Comparison of ENCODE assay signal across 18 cellular contexts in genomic region chr5:91288117-91288516, GRCh38.
A peak's percentile ranks its signal among the peaks of the same experiment; 100 is the strongest.
DNase-seq lines count a peak whose midpoint lies in the region; ATAC-seq and TF ChIP-seq lines count a peak whose summit lies in the region.
"Had no signal": no experiment of that assay in that cellular context is flagged by ENCODE, and none has a peak within 500 bp of the region (broad histone marks: within the 10 kb centered on the region; RNA-seq: fewer than 3 reads in every experiment).

No MANE protein-coding gene starts in this region.

- no peaks in the 10 kb centered on the region for H3K27me3 Mint-ChIP-seq in activated naive CD8-positive, alpha-beta T cell treated with anti-CD3 and anti-CD28 coated beads, Interleukin-2, amount 50 U/mL, for 24 hours
- no peaks in the 10 kb centered on the region for H3K27me3 Mint-ChIP-seq in activated T-cell treated with anti-CD3 and anti-CD28 coated beads, Interleukin-2, amount 50 U/mL, for 4 hours (ENCODE audit: low read depth)
- H3K27me3 Mint-ChIP-seq: activated CD4-positive, alpha-beta T cell treated with anti-CD3 and anti-CD28 coated beads for 36 hours; natural killer cell treated with Interleukin-12 subunit alpha and Interleukin-12 subunit beta and Interleukin-15 and Interleukin-18, amount 100 ng/mL, for 72 hours had no signal

- WGBS in neuronal stem cell (ENCODE audit: extremely low coverage in 2 of 2, insufficient read length in 2 of 2, insufficient replicate concordance in 1 of 2), 2 donors, result no CpG with 5 or more reads among the region's 1 CpG

- H4K8ac ChIP-seq in neuronal stem cell (ENCODE audit: low read depth, low read length), result no peak overlapping the region

- no peak overlapping the region for H3K27ac ChIP-seq in neuronal stem cell (replicated peaks; ENCODE audit: low read length)
- H3K27ac ChIP-seq: PC-9, suprapubic skin had no signal

- no peak overlapping the region for H4K91ac ChIP-seq in neuronal stem cell (ENCODE audit: low read depth, low read length, poor library complexity)

- H3K9ac ChIP-seq in adipocyte (ENCODE audit: low read length) (no peak overlapping the region), neuronal stem cell (ENCODE audit: low read depth, low read length, poor library complexity) (no peak overlapping the region)

- no peak overlapping the region for H2AK5ac ChIP-seq in neuronal stem cell (ENCODE audit: low read depth, low read length)

- no peak overlapping the region for H2BK5ac ChIP-seq in neuronal stem cell (ENCODE audit: low read length)

- H3K4me3 ChIP-seq in adipocyte (ENCODE audit: low read length) (no peak overlapping the region), fibroblast of the aortic adventitia (ENCODE audit: low read depth, low read length) (no peak overlapping the region), neuronal stem cell (ENCODE audit: low read length in 2 of 2) (no peak overlapping the region)
- H3K4me3 ChIP-seq: adrenal gland, PC-9, suprapubic skin had no signal

- DNase-seq in AG08395 (ENCODE audit: low spot score) (peak; percentile 25), adipocyte (ENCODE audit: low read depth) (peak; percentile 83), fibroblast of the aortic adventitia (ENCODE audit: low read depth) (peak; percentile 94), omental fat pad (ENCODE audit: low spot score) (no peak), neuronal stem cell (ENCODE audit: low spot score) (no peak), SK-N-DZ (ENCODE audit: low spot score) (no peak)
- DNase-seq in activated naive CD8-positive, alpha-beta T cell treated with anti-CD3 and anti-CD28 coated beads, Interleukin-2, amount 50 U/mL, for 24 hours, result no peak
- DNase-seq in activated T-cell treated with anti-CD3 and anti-CD28 coated beads, Interleukin-2, amount 50 U/mL, for 4 hours, result no peak
- DNase-seq: ACHN; activated CD4-positive, alpha-beta T cell treated with anti-CD3 and anti-CD28 coated beads for 36 hours; activated T-cell treated with anti-CD3 and anti-CD28 coated beads, Interleukin-2, amount 50 U/mL, for 1 hour; effector CD8-positive, alpha-beta T cell; HFFc6; PC-9 had no signal

- H3K4me2 ChIP-seq in neuronal stem cell (ENCODE audit: insufficient read depth, low read length, poor library complexity, severe bottlenecking), result no peak overlapping the region
- H3K4me2 ChIP-seq: PC-9 had no signal

- no peak for TF ChIP-seq CTCF in fibroblast of the aortic adventitia (IDR thresholded peaks at IDR 0.05; ENCODE audit: insufficient read depth, low read length)
- TF ChIP-seq CTCF in omental fat pad (IDR thresholded peaks at IDR 0.05), result no peak

- peaks cover 29% of the 10 kb centered on the region for H3K4me1 ChIP-seq in adipocyte (ENCODE audit: control insufficient read depth, insufficient read depth, low read length)
- peaks cover 3 to 18% of the 10 kb centered on the region in 2 donors for H3K4me1 ChIP-seq in neuronal stem cell (ENCODE audit: control insufficient read depth in 2 of 2, insufficient read depth in 1 of 2, low read depth in 1 of 2, low read length in 2 of 2)

- H3K4me1 Mint-ChIP-seq in activated naive CD8-positive, alpha-beta T cell treated with anti-CD3 and anti-CD28 coated beads, Interleukin-2, amount 50 U/mL, for 24 hours, result peaks cover 31% of the 10 kb centered on the region
- peaks cover 11% of the 10 kb centered on the region for H3K4me1 Mint-ChIP-seq in activated T-cell treated with anti-CD3 and anti-CD28 coated beads, Interleukin-2, amount 50 U/mL, for 4 hours (ENCODE audit: low read depth)

- no peak overlapping the region for H2BK12ac ChIP-seq in neuronal stem cell (ENCODE audit: low read length)

- no peak overlapping the region for H3K14ac ChIP-seq in neuronal stem cell (ENCODE audit: low read length)

- no peak overlapping the region for H3K18ac ChIP-seq in neuronal stem cell (ENCODE audit: low read length)

- H3K9me3 ChIP-seq in adipocyte (ENCODE audit: control insufficient read depth, low read length) (no peaks in the 10 kb centered on the region), neuronal stem cell (replicated peaks in 1 of 2; ENCODE audit: control insufficient read depth in 2 of 2, insufficient read depth in 1 of 2, low read depth in 1 of 2, low read length in 2 of 2) (peaks cover 0 to 3% of the 10 kb centered on the region in 2 donors)
- H3K9me3 ChIP-seq: adrenal gland, suprapubic skin had no signal

- peaks cover 21% of the 10 kb centered on the region for H3K9me3 Mint-ChIP-seq in activated naive CD8-positive, alpha-beta T cell treated with anti-CD3 and anti-CD28 coated beads, Interleukin-2, amount 50 U/mL, for 24 hours
- peaks cover 6% of the 10 kb centered on the region for H3K9me3 Mint-ChIP-seq in activated T-cell treated with anti-CD3 and anti-CD28 coated beads, Interleukin-2, amount 50 U/mL, for 4 hours
- H3K9me3 Mint-ChIP-seq: HFFc6 had no signal

- no peak overlapping the region for H3K4ac ChIP-seq in neuronal stem cell (ENCODE audit: low read length)

- peaks cover 7% of the 10 kb centered on the region for H3K36me3 Mint-ChIP-seq in activated naive CD8-positive, alpha-beta T cell treated with anti-CD3 and anti-CD28 coated beads, Interleukin-2, amount 50 U/mL, for 24 hours (ENCODE audit: low read depth)
- no peaks in the 10 kb centered on the region for H3K36me3 Mint-ChIP-seq in activated T-cell treated with anti-CD3 and anti-CD28 coated beads, Interleukin-2, amount 50 U/mL, for 4 hours (ENCODE audit: insufficient read depth)

- ATAC-seq in omental fat pad (ENCODE audit: low FRiP score), result peak; percentile 15
- ATAC-seq in activated naive CD8-positive, alpha-beta T cell treated with anti-CD3 and anti-CD28 coated beads, Interleukin-2, amount 50 U/mL, for 24 hours, result no peak
- ATAC-seq in activated T-cell treated with anti-CD3 and anti-CD28 coated beads, Interleukin-2, amount 50 U/mL, for 4 hours, result no peak
- ATAC-seq: activated CD4-positive, alpha-beta T cell treated with anti-CD3 and anti-CD28 coated beads for 36 hours; left lobe of liver; natural killer cell treated with Interleukin-12 subunit alpha and Interleukin-12 subunit beta and Interleukin-15 and Interleukin-18, amount 100 ng/mL, for 72 hours had no signal

- H3K4me3 Mint-ChIP-seq in activated naive CD8-positive, alpha-beta T cell treated with anti-CD3 and anti-CD28 coated beads, Interleukin-2, amount 50 U/mL, for 24 hours, result no peak overlapping the region
- no peak overlapping the region for H3K4me3 Mint-ChIP-seq in activated T-cell treated with anti-CD3 and anti-CD28 coated beads, Interleukin-2, amount 50 U/mL, for 4 hours
- H3K4me3 Mint-ChIP-seq: activated CD4-positive, alpha-beta T cell treated with anti-CD3 and anti-CD28 coated beads for 36 hours; HFFc6; natural killer cell treated with Interleukin-12 subunit alpha and Interleukin-12 subunit beta and Interleukin-15 and Interleukin-18, amount 100 ng/mL, for 72 hours had no signal

- no peaks in the 10 kb centered on the region for H3K36me3 ChIP-seq in adipocyte (ENCODE audit: control insufficient read depth, insufficient read depth, low read length, severe bottlenecking)
- no peaks in the 10 kb centered on the region for H3K36me3 ChIP-seq in neuronal stem cell (replicated peaks in 1 of 2; ENCODE audit: control insufficient read depth in 2 of 2, insufficient read depth in 2 of 2, low read length in 2 of 2)
- H3K36me3 ChIP-seq: adrenal gland, suprapubic skin had no signal

- H2AFZ ChIP-seq in neuronal stem cell (ENCODE audit: low read length), result no peak overlapping the region
- H2AFZ ChIP-seq: PC-9 had no signal

- H2BK15ac ChIP-seq in neuronal stem cell (ENCODE audit: low read length), result no peak overlapping the region

- H3K23ac ChIP-seq in neuronal stem cell (ENCODE audit: low read depth, low read length, poor library complexity), result no peak overlapping the region

- no peak overlapping the region for H3K27ac Mint-ChIP-seq in activated naive CD8-positive, alpha-beta T cell treated with anti-CD3 and anti-CD28 coated beads, Interleukin-2, amount 50 U/mL, for 24 hours
- H3K27ac Mint-ChIP-seq: activated CD4-positive, alpha-beta T cell treated with anti-CD3 and anti-CD28 coated beads for 36 hours; HFFc6 had no signal

- no peak overlapping the region for H2BK120ac ChIP-seq in neuronal stem cell (ENCODE audit: low read depth, low read length)

- H3K27me3 ChIP-seq in adipocyte (replicated peaks; ENCODE audit: control insufficient read depth, insufficient read depth, low read length) (no peaks in the 10 kb centered on the region), neuronal stem cell (ENCODE audit: control insufficient read depth in 3 of 3, insufficient read depth in 3 of 3, low read depth in 1 of 3, low read length in 3 of 3) (no peaks in the 10 kb centered on the region)
- H3K27me3 ChIP-seq: adrenal gland, suprapubic skin had no signal

- no peaks in the 10 kb centered on the region for H3K79me1 ChIP-seq in neuronal stem cell (ENCODE audit: low read depth, low read length)

Comparison
In these comparisons a context has a peak if more than half of its experiments do, and no peak if none do; other contexts are left out.
1. DNase-seq: peak in AG08395 (single experiment), adipocyte (single experiment) and fibroblast of the aortic adventitia (single experiment); none in omental fat pad (single experiment), activated naive CD8-positive, alpha-beta T cell treated with anti-CD3 and anti-CD28 coated beads, Interleukin-2, amount 50 U/mL, for 24 hours (single experiment), activated T-cell treated with anti-CD3 and anti-CD28 coated beads, Interleukin-2, amount 50 U/mL, for 4 hours (single experiment), neuronal stem cell (single experiment) and SK-N-DZ (single experiment).